Comparison of ENCODE assay signal across 14 cellular contexts in genomic region chr2:75076088-75076487, GRCh38.
DNase-seq lines count a peak whose midpoint lies in the region; ATAC-seq lines count a peak whose summit lies in the region.
"Had no signal": no experiment of that assay in that cellular context is flagged by ENCODE, and none has a peak within 500 bp of the region (broad histone marks: within the 10 kb centered on the region; RNA-seq: fewer than 3 reads in every experiment).

No MANE protein-coding gene starts in this region.

- peaks cover 0 to 2% (median 0%) of the 10 kb centered on the region in 3 donors for H3K27me3 Mint-ChIP-seq in immature natural killer cell (ENCODE audit: low read depth in 3 of 3)
- H3K27me3 Mint-ChIP-seq: effector memory CD8-positive, alpha-beta T cell; IgD-negative memory B cell had no signal

- peaks cover 0 to 2% (median 0%) of the 10 kb centered on the region in 6 donors for H3K9me3 Mint-ChIP-seq in immature natural killer cell
- H3K9me3 Mint-ChIP-seq: effector memory CD8-positive, alpha-beta T cell had no signal

- DNase-seq in DMS53 (lab: John Stamatoyannopoulos, UW), result peak; percentile 95
- peak; percentile 99 for DNase-seq in NCI-H1694 treated with DMSO at 0.1 percent for 48 hours (lab: John Stamatoyannopoulos, UW)
- DNase-seq in NCI-H510A treated with DMSO at 0.1 percent for 48 hours (lab: John Stamatoyannopoulos, UW), result peak; percentile 95
- DNase-seq in left kidney (ENCODE audit: low read depth, low spot score), result peak; percentile 61
- DNase-seq in kidney tubule cell (ENCODE audit: low spot score), result no peak
- DNase-seq in immature natural killer cell, result no peak
- DNase-seq: amniotic stem cell; Caco-2; effector memory CD8-positive, alpha-beta T cell; Peyer's patch; SW 1271 had no signal

- no peaks in the 10 kb centered on the region for H3K4me1 Mint-ChIP-seq in immature natural killer cell
- H3K4me1 Mint-ChIP-seq: IgD-negative memory B cell had no signal

- ATAC-seq in GM21423 (IDR thresholded peaks at IDR 0.05; ENCODE audit: unreplicated experiment) (no peak), GM18511 (IDR thresholded peaks at IDR 0.05; ENCODE audit: unreplicated experiment) (no peak)
- ATAC-seq: effector memory CD8-positive, alpha-beta T cell had no signal

- H3K27ac Mint-ChIP-seq in immature natural killer cell, result no peak overlapping the region
- H3K27ac Mint-ChIP-seq: effector memory CD8-positive, alpha-beta T cell; IgD-negative memory B cell had no signal

- H3K36me3 Mint-ChIP-seq in immature natural killer cell, result no peaks in the 10 kb centered on the region

- H3K4me3 Mint-ChIP-seq in immature natural killer cell, result no peak overlapping the region
- H3K4me3 Mint-ChIP-seq: effector memory CD8-positive, alpha-beta T cell; IgD-negative memory B cell had no signal

Comparison
In these comparisons a context has a peak if more than half of its experiments do, and no peak if none do; other contexts are left out.
1. DNase-seq: peak in DMS53 (single experiment), NCI-H1694 treated with DMSO at 0.1 percent for 48 hours (single experiment), NCI-H510A treated with DMSO at 0.1 percent for 48 hours (single experiment) and left kidney (single experiment); none in kidney tubule cell (single experiment) and immature natural killer cell (0 of 3).